ENCODE assay signal across 32 cellular contexts in genomic region chr12:23303220-23303619, GRCh38.
DNase-seq lines count a peak whose midpoint lies in the region; ATAC-seq, FAIRE-seq and TF ChIP-seq lines count a peak whose summit lies in the region.
"Had no signal": no experiment of that assay in that cellular context is flagged by ENCODE, and none has a peak within 500 bp of the region (broad histone marks: within the 10 kb centered on the region; RNA-seq: fewer than 3 reads in every experiment).

No MANE protein-coding gene starts in this region.

- TF ChIP-seq RAD21 in K562 (CRISPR knock-in tag; conservative IDR thresholded peaks at IDR 0.05 in 1 of 2, IDR thresholded peaks at IDR 0.05 in 1 of 2): no peak

- no peak overlapping the region for H3K27ac Mint-ChIP-seq in activated T-helper 2 cell treated with anti-CD3 and anti-CD28 coated beads, Interferon-gamma antibody, Interleukin-2, Interleukin-4, amounts not matched to agents 10 μg/mL and 5 μg/mL and 100 μg/mL, durations not matched to agents 14 hours and 24 hours and 36 hours
- H3K27ac Mint-ChIP-seq: B cell; CD14-positive monocyte; CD4-positive, alpha-beta memory T cell; CD4-positive, alpha-beta T cell; CD4-positive, CD25-positive, alpha-beta regulatory T cell; CD8-positive, alpha-beta T cell had no signal

- CTCF ChIA-PET in K562 (lab: Yijun Ruan, JAX; ENCODE audit: low intra/inter-chr PET ratio): no interaction called here

- no peak for TF ChIP-seq EP300 in K562 (IDR thresholded peaks at IDR 0.05; ENCODE audit: low read length)

- H3K27me3 Mint-ChIP-seq in activated T-helper 2 cell treated with anti-CD3 and anti-CD28 coated beads, Interferon-gamma antibody, Interleukin-2, Interleukin-4, amounts not matched to agents 10 μg/mL and 5 μg/mL and 100 μg/mL, durations not matched to agents 14 hours and 24 hours and 36 hours (ENCODE audit: low read depth): no peaks in the 10 kb centered on the region
- H3K27me3 Mint-ChIP-seq: B cell; CD4-positive, alpha-beta memory T cell; CD4-positive, alpha-beta T cell; CD4-positive, CD25-positive, alpha-beta regulatory T cell had no signal

- H3K9me3 ChIP-seq in SJCRH30 (replicated peaks) (no peaks in the 10 kb centered on the region), K562 (replicated peaks; ENCODE audit: control insufficient read depth, insufficient read depth, low read depth, low read length) (no peaks in the 10 kb centered on the region)
- H3K9me3 ChIP-seq: BE2C; BLaER1; BLaER1 treated with 17β-estradiol and CSF1 and Interleukin-3, amounts not matched to agents 10 nM and 100 nM; Caco-2 had no signal

- no peak for FAIRE-seq in K562 (lab: Jason Lieb, UNC)
- FAIRE-seq: A204.1, A549, D721Med had no signal

- in situ Hi-C loops in K562 (cut with MboI): no loop called here

- H3K4me3 ChIP-seq in SJCRH30 (no peak overlapping the region), K562 (no peak overlapping the region)
- H3K4me3 ChIP-seq: A549; BLaER1; BLaER1 treated with 17β-estradiol and CSF1 and Interleukin-3, amounts not matched to agents 10 nM and 100 nM had no signal

- 25% methylated on average over 3 of the region's 3 CpGs for WGBS in K562 (ENCODE audit: insufficient coverage, low coverage, missing lambda C conversion rate)

- H3K27me3 ChIP-seq in SJCRH30: no peaks in the 10 kb centered on the region
- H3K27me3 ChIP-seq in K562 (ENCODE audit: control insufficient read depth in 2 of 2, insufficient read depth in 2 of 2, low read length in 2 of 2): no peaks in the 10 kb centered on the region
- H3K27me3 ChIP-seq: BE2C; BLaER1; BLaER1 treated with 17β-estradiol and CSF1 and Interleukin-3, amounts not matched to agents 10 nM and 100 nM had no signal

- H3K36me3 ChIP-seq in SJCRH30: no peaks in the 10 kb centered on the region
- H3K36me3 ChIP-seq in K562 (ENCODE audit: control insufficient read depth, insufficient read depth, low read length): no peaks in the 10 kb centered on the region
- H3K36me3 ChIP-seq: BE2C; BLaER1; BLaER1 treated with 17β-estradiol and CSF1 and Interleukin-3, amounts not matched to agents 10 nM and 100 nM had no signal

- H3K9me1 ChIP-seq in K562 (ENCODE audit: control insufficient read depth, insufficient read depth, low read length): no peaks in the 10 kb centered on the region

- TF ChIP-seq CTCF in K562 (IDR thresholded peaks at IDR 0.05 in 2 of 3, conservative IDR thresholded peaks at IDR 0.05 in 1 of 3; ENCODE audit: insufficient read depth in 2 of 3, low read depth in 1 of 3, low read length in 3 of 3): no peak

- no peak for TF ChIP-seq POLR2A in K562 (conservative IDR thresholded peaks at IDR 0.05)

- no peak overlapping the region for H3K9ac ChIP-seq in K562 (ENCODE audit: insufficient read depth in 1 of 2, low read depth in 2 of 2, low read length in 2 of 2)
- H3K9ac ChIP-seq: BLaER1; BLaER1 treated with 17β-estradiol and CSF1 and Interleukin-3, amounts not matched to agents 10 nM and 100 nM had no signal

- no peaks in the 10 kb centered on the region for H3K36me3 Mint-ChIP-seq in activated T-helper 2 cell treated with anti-CD3 and anti-CD28 coated beads, Interferon-gamma antibody, Interleukin-2, Interleukin-4, amounts not matched to agents 10 μg/mL and 5 μg/mL and 100 μg/mL, durations not matched to agents 14 hours and 24 hours and 36 hours (ENCODE audit: low read depth)
- H3K36me3 Mint-ChIP-seq: CD14-positive monocyte; CD4-positive, alpha-beta memory T cell; CD4-positive, CD25-positive, alpha-beta regulatory T cell; CD8-positive, alpha-beta memory T cell; CD8-positive, alpha-beta T cell had no signal

- POLR2A ChIA-PET in K562 (lab: Yijun Ruan, JAX): interaction anchor here (0.6 kb wide), 1 partner anchor 125 kb away, joined by 3 read pairs; no protein-coding TSS in a partner anchor

- no peak overlapping the region for H2AFZ ChIP-seq in K562 (ENCODE audit: low read depth, low read length)

- peaks cover 12% of the 10 kb centered on the region for H3K9me3 Mint-ChIP-seq in activated T-helper 2 cell treated with anti-CD3 and anti-CD28 coated beads, Interferon-gamma antibody, Interleukin-2, Interleukin-4, amounts not matched to agents 10 μg/mL and 5 μg/mL and 100 μg/mL, durations not matched to agents 14 hours and 24 hours and 36 hours

- H4K20me1 ChIP-seq in K562 (replicated peaks; ENCODE audit: control insufficient read depth, insufficient read depth, low read length): no peaks in the 10 kb centered on the region
- H4K20me1 ChIP-seq: BLaER1; BLaER1 treated with 17β-estradiol and CSF1 and Interleukin-3, amounts not matched to agents 10 nM and 100 nM had no signal

- H3K79me2 ChIP-seq in K562 (ENCODE audit: control insufficient read depth, insufficient read depth, low read length): no peaks in the 10 kb centered on the region

- H3K4me1 ChIP-seq in SJCRH30 (peaks cover 8% of the 10 kb centered on the region), K562 (replicated peaks in 1 of 2; ENCODE audit: control insufficient read depth in 2 of 2, insufficient read depth in 2 of 2, low read length in 2 of 2) (peaks cover 0 to 3% of the 10 kb centered on the region in 2 experiments; a peak in 1 of 5 replicates)
- H3K4me1 ChIP-seq: A549, BE2C, BLaER1, Caco-2 had no signal

- H3K4me3 Mint-ChIP-seq in activated T-helper 2 cell treated with anti-CD3 and anti-CD28 coated beads, Interferon-gamma antibody, Interleukin-2, Interleukin-4, amounts not matched to agents 10 μg/mL and 5 μg/mL and 100 μg/mL, durations not matched to agents 14 hours and 24 hours and 36 hours (ENCODE audit: low read depth): no peak overlapping the region
- H3K4me3 Mint-ChIP-seq: B cell; CD14-positive monocyte; CD4-positive, alpha-beta memory T cell; CD4-positive, alpha-beta T cell; CD4-positive, CD25-positive, alpha-beta regulatory T cell; CD8-positive, alpha-beta memory T cell; CD8-positive, alpha-beta T cell had no signal

- H3K4me1 Mint-ChIP-seq in activated T-helper 2 cell treated with anti-CD3 and anti-CD28 coated beads, Interferon-gamma antibody, Interleukin-2, Interleukin-4, amounts not matched to agents 10 μg/mL and 5 μg/mL and 100 μg/mL, durations not matched to agents 14 hours and 24 hours and 36 hours (ENCODE audit: low read depth): no peaks in the 10 kb centered on the region
- H3K4me1 Mint-ChIP-seq: B cell; CD14-positive monocyte; CD4-positive, alpha-beta memory T cell; CD4-positive, CD25-positive, alpha-beta regulatory T cell; CD8-positive, alpha-beta memory T cell had no signal

- DNase-seq in SJCRH30 (peak; percentile 12 to 53), K562 (ENCODE audit: extremely low read depth in 1 of 4, low spot score in 3 of 4) (peak in 1 of 4 experiments; percentile 12), NCI-H2081 (lab: John Stamatoyannopoulos, UW) (no peak)
- no peak for DNase-seq in activated T-helper 2 cell treated with anti-CD3 and anti-CD28 coated beads, Interferon-gamma antibody, Interleukin-2, Interleukin-4, amounts not matched to agents 10 μg/mL and 5 μg/mL and 100 μg/mL, durations not matched to agents 14 hours and 24 hours and 36 hours (ENCODE audit: low spot score)
- DNase-seq: 8988T; ACHN; AML-193; BE2C; C1 segment of cervical spinal cord; Caco-2; Calu3; CD4-positive, alpha-beta memory T cell; CD4-positive, alpha-beta T cell; CD4-positive, CD25-positive, alpha-beta regulatory T cell; CD8-positive, alpha-beta memory T cell; CD8-positive, alpha-beta T cell; COR-L47; DMS 273 treated with DMSO at 0.1 percent for 48 hours; DMS153; DMS53; DMS79 treated with DMSO at 0.1 percent for 48 hours; DND-41; EL had no signal

- BruUV-seq in K562 (replicated peaks; lab: Mats Ljungman, UMichigan): no TSS peak

- H3K27ac ChIP-seq in SJCRH30 (no peak overlapping the region), K562 (ENCODE audit: extremely low read depth, low read depth, low read length) (no peak overlapping the region)
- H3K27ac ChIP-seq: 22Rv1; A549; BLaER1; BLaER1 treated with 17β-estradiol and CSF1 and Interleukin-3, amounts not matched to agents 10 nM and 100 nM; C4-2B had no signal

- intact Hi-C loops in K562 (cut with micrococcal nuclease): no loop called here
- intact Hi-C loops in activated T-helper 2 cell treated with anti-CD3 and anti-CD28 coated beads, Interferon-gamma antibody, Interleukin-2, Interleukin-4, amounts not matched to agents 10 μg/mL and 5 μg/mL and 100 μg/mL, durations not matched to agents 14 hours and 24 hours and 36 hours (cut with micrococcal nuclease): no loop called here

- ATAC-seq in K562: no peak
- ATAC-seq: A549; CD8-positive, alpha-beta T cell had no signal

- H3K4me2 ChIP-seq in K562 (ENCODE audit: insufficient read depth, low read length): no peak overlapping the region
- H3K4me2 ChIP-seq: A549; BLaER1; BLaER1 treated with 17β-estradiol and CSF1 and Interleukin-3, amounts not matched to agents 10 nM and 100 nM had no signal

TF ChIP-seq in K562, 482 proteins besides CTCF, POLR2A, EP300 and RAD21 (continues in another document):
- TF ChIP-seq RCOR1 (IDR thresholded peaks at IDR 0.05; ENCODE audit: borderline replicate concordance in 1 of 2, low read depth in 2 of 2, low read length in 2 of 2) (0 out of 4 replicates have a peak, but pooled peaks of 1 of the 2 experiments have one; percentile 4), CBFA2T3 (IDR thresholded peaks at IDR 0.05) (peak; percentile 65), CBFA2T2 (conservative IDR thresholded peaks at IDR 0.05) (peak; percentile 40), STAT5A (IDR thresholded peaks at IDR 0.05; ENCODE audit: borderline replicate concordance, low read length) (0 out of 2 replicates have a peak, but pooled peaks have one; percentile 12), PKNOX1 (IDR thresholded peaks at IDR 0.05) (no peak), TEAD4 (IDR thresholded peaks at IDR 0.05; ENCODE audit: low read length) (peak; percentile 37; the same call in 1 of the 2 replicates), TEAD4 (CRISPR knock-in tag; IDR thresholded peaks at IDR 0.05; ENCODE audit: borderline replicate concordance) (no peak), TCF3 (CRISPR knock-in tag; IDR thresholded peaks at IDR 0.05) (peak; percentile 35)

Comparison
In these comparisons a context has a peak if more than half of its experiments do, and no peak if none do; other contexts are left out.
1. DNase-seq: peak in SJCRH30 (2 of 2); none in activated T-helper 2 cell treated with anti-CD3 and anti-CD28 coated beads, Interferon-gamma antibody, Interleukin-2, Interleukin-4, amounts not matched to agents 10 μg/mL and 5 μg/mL and 100 μg/mL, durations not matched to agents 14 hours and 24 hours and 36 hours (single experiment) and NCI-H2081 (0 of 2).